In the genomic region with DNA sequence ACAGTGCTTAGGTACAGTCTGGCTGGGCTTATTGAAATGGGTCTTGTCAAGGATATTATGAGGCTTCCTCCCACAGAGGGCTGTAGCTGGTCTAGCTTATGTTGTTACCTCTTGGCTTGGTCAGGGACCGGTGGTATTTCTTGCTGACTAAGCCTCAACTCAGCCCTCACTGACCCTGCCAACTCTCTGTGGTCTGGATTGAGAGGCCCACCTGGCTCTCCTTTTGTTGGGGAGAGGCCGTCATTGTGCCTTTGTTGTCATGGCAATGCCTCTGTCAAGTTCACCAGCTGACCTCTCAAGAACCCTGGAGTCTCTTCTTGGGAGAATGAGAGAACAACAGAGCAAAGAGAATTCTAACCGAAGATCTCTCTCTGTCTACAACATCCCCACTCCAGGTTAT, we compare ENCODE assay signal across 14 cellular contexts.
DNase-seq lines count a peak whose midpoint lies in the region; ATAC-seq and TF ChIP-seq lines count a peak whose summit lies in the region.
"Had no signal": no experiment of that assay in that cellular context is flagged by ENCODE, and none has a peak within 500 bp of the region (broad histone marks: within the 10 kb centered on the region; RNA-seq: fewer than 3 reads in every experiment).

No MANE protein-coding gene starts in this region.

- DNase-seq in NCI-H2227 (lab: John Stamatoyannopoulos, UW; ENCODE audit: unreplicated experiment) (peak; percentile 35), NCI-H2227 treated with DMSO at 0.1 percent for 48 hours (lab: John Stamatoyannopoulos, UW) (no peak), PC-3 (peak; percentile 94), fibroblast of the conjunctiva (ENCODE audit: low read depth) (peak; percentile 10), transverse colon (peak; percentile 43), sigmoid colon (no peak), DMS114 treated with DMSO at 0.1 percent for 48 hours (lab: John Stamatoyannopoulos, UW; ENCODE audit: unreplicated experiment) (no peak)
- no peak for DNase-seq in activated CD8-positive, alpha-beta T cell treated with anti-CD3 and anti-CD28 coated beads, Interleukin-2, amount 10 ng/mL, durations not matched to agents 7 days and 5 days
- DNase-seq: activated CD4-positive, alpha-beta T cell treated with anti-CD3 and anti-CD28 coated beads for 1 hour; occipital lobe; stimulated activated CD4-positive, alpha-beta T cell treated with anti-CD3 and anti-CD28 coated beads, Interleukin-4, amount 100 ng/mL, for 24 hours had no signal

- intact Hi-C loops in PC-3 (cut with micrococcal nuclease): loop anchor here (5.0 kb wide), 1 partner anchor 81 kb away; no protein-coding TSS in a partner anchor
- intact Hi-C loops in transverse colon (cut with DNase I; ENCODE audit: low total_unique reads): no loop called here
- intact Hi-C loops in sigmoid colon (cut with DNase I): no loop called here

- H4K20me1 ChIP-seq in PC-3 (ENCODE audit: low read length): no peaks in the 10 kb centered on the region

- 0 out of 2 replicates have a peak overlapping the region, but pooled peaks have one; percentile 6 for H2AFZ ChIP-seq in PC-3 (ENCODE audit: low read length)

- no peak for TF ChIP-seq EP300 in transverse colon (IDR thresholded peaks at IDR 0.05; ENCODE audit: low read depth)
- TF ChIP-seq EP300 in sigmoid colon (IDR thresholded peaks at IDR 0.05): no peak

- H3K4me2 ChIP-seq in PC-3 (ENCODE audit: low read length): peak overlapping the region; percentile 82

- no peak for TF ChIP-seq POLR2A in transverse colon (IDR thresholded peaks at IDR 0.05)
- no peak for TF ChIP-seq POLR2A in sigmoid colon (IDR thresholded peaks at IDR 0.05)

- BruUV-seq in PC-3 (replicated peaks; lab: Mats Ljungman, UMichigan): no TSS peak

- no peaks in the 10 kb centered on the region for H3K9me3 Mint-ChIP-seq in activated CD8-positive, alpha-beta T cell treated with anti-CD3 and anti-CD28 coated beads, Interleukin-2, amount 10 ng/mL, durations not matched to agents 7 days and 5 days (ENCODE audit: insufficient read depth)
- H3K9me3 Mint-ChIP-seq: activated T-helper 17 cell treated with anti-CD3 and anti-CD28 coated beads, Interleukin-2, amount 50 U/mL, for 72 hours had no signal

- H3K27me3 ChIP-seq in PC-3 (ENCODE audit: low read length) (no peaks in the 10 kb centered on the region), transverse colon (no peaks in the 10 kb centered on the region), sigmoid colon (no peaks in the 10 kb centered on the region)
- H3K27me3 ChIP-seq: gastroesophageal sphincter had no signal

- peak overlapping the region; percentile 94 for H3K27ac ChIP-seq in PC-3 (ENCODE audit: low read length)
- H3K27ac ChIP-seq in transverse colon: no peak overlapping the region
- no peak overlapping the region for H3K27ac ChIP-seq in sigmoid colon
- H3K27ac ChIP-seq: gastroesophageal sphincter, SK-N-MC had no signal

- WGBS in transverse colon (ENCODE audit: low coverage in 1 of 2), 2 donors: 72% methylated on average over 3 of the region's 3 CpGs; no CpG with 5 or more reads in 1 of the 2 donors
- 70 to 85% methylated on average over 3 of the region's 3 CpGs for WGBS in sigmoid colon, 2 donors

- H3K4me1 ChIP-seq in PC-3 (ENCODE audit: insufficient read depth, low read length) (peaks cover 37% of the 10 kb centered on the region), transverse colon (peaks cover 0 to 6% (median 0%) of the 10 kb centered on the region in 4 donors), sigmoid colon (peaks cover 0 to 7% (median 0%) of the 10 kb centered on the region in 4 donors)

- H3K79me2 ChIP-seq in PC-3 (ENCODE audit: low read length): no peaks in the 10 kb centered on the region

- H3K27me3 Mint-ChIP-seq in activated CD8-positive, alpha-beta T cell treated with anti-CD3 and anti-CD28 coated beads, Interleukin-2, amount 10 ng/mL, durations not matched to agents 7 days and 5 days (ENCODE audit: low read depth): no peaks in the 10 kb centered on the region
- H3K27me3 Mint-ChIP-seq: activated T-helper 17 cell treated with anti-CD3 and anti-CD28 coated beads, Interleukin-2, amount 50 U/mL, for 72 hours had no signal

- H3K4me3 ChIP-seq in PC-3 (ENCODE audit: low read length): peak overlapping the region; percentile 50
- H3K4me3 ChIP-seq in transverse colon: no peak overlapping the region
- H3K4me3 ChIP-seq in sigmoid colon: no peak overlapping the region
- H3K4me3 ChIP-seq: gastroesophageal sphincter, SK-N-MC had no signal

- H3K9ac ChIP-seq in PC-3 (ENCODE audit: low read length): peak overlapping the region; percentile 72

- ATAC-seq in PC-3: peak; percentile 91
- no peak for ATAC-seq in activated CD8-positive, alpha-beta T cell treated with anti-CD3 and anti-CD28 coated beads, Interleukin-2, amount 10 ng/mL, durations not matched to agents 7 days and 5 days
- ATAC-seq: activated T-helper 17 cell treated with anti-CD3 and anti-CD28 coated beads, Interleukin-2, amount 50 U/mL, for 72 hours; gastroesophageal sphincter had no signal

- no peaks in the 10 kb centered on the region for H3K9me2 ChIP-seq in PC-3 (replicated peaks; ENCODE audit: low read length)

- no peaks in the 10 kb centered on the region for H3K9me3 ChIP-seq in PC-3 (ENCODE audit: low read length)
- no peaks in the 10 kb centered on the region for H3K9me3 ChIP-seq in transverse colon
- no peaks in the 10 kb centered on the region for H3K9me3 ChIP-seq in sigmoid colon
- H3K9me3 ChIP-seq: gastroesophageal sphincter had no signal

- no peaks in the 10 kb centered on the region for H3K4me1 Mint-ChIP-seq in activated CD8-positive, alpha-beta T cell treated with anti-CD3 and anti-CD28 coated beads, Interleukin-2, amount 10 ng/mL, durations not matched to agents 7 days and 5 days (ENCODE audit: low read depth)
- H3K4me1 Mint-ChIP-seq: activated T-helper 17 cell treated with anti-CD3 and anti-CD28 coated beads, Interleukin-2, amount 50 U/mL, for 72 hours had no signal

- POLR2A ChIA-PET in PC-3 (lab: Charles Lee; ENCODE audit: unreplicated experiment): no interaction called here
- POLR2A ChIA-PET in activated CD8-positive, alpha-beta T cell treated with anti-CD3 and anti-CD28 coated beads, Interleukin-2, amount 10 ng/mL, durations not matched to agents 7 days and 5 days (lab: Charles Lee): no interaction called here

- no peaks in the 10 kb centered on the region for H3F3A ChIP-seq in PC-3 (ENCODE audit: low read length, unreplicated experiment)

- H3K4me3 Mint-ChIP-seq in activated CD8-positive, alpha-beta T cell treated with anti-CD3 and anti-CD28 coated beads, Interleukin-2, amount 10 ng/mL, durations not matched to agents 7 days and 5 days: no peak overlapping the region
- H3K4me3 Mint-ChIP-seq: activated T-helper 17 cell treated with anti-CD3 and anti-CD28 coated beads, Interleukin-2, amount 50 U/mL, for 72 hours had no signal

- in situ Hi-C loops in transverse colon (cut with MboI; ENCODE audit: low pct_ligation_motif_present in 1 of 4, low pct_unique_long_range_greater_than_20kb in 1 of 4, low sequenced_read_pairs in 3 of 4): no loop called here

- CTCF ChIA-PET in PC-3 (lab: Charles Lee): interaction anchor here (0.6 kb wide), 1 partner anchor 300 kb away, joined by 3 read pairs; no protein-coding TSS in a partner anchor
- CTCF ChIA-PET in activated CD8-positive, alpha-beta T cell treated with anti-CD3 and anti-CD28 coated beads, Interleukin-2, amount 10 ng/mL, durations not matched to agents 7 days and 5 days (lab: Charles Lee): no interaction called here

- H3K36me3 Mint-ChIP-seq in activated CD8-positive, alpha-beta T cell treated with anti-CD3 and anti-CD28 coated beads, Interleukin-2, amount 10 ng/mL, durations not matched to agents 7 days and 5 days (ENCODE audit: low read depth): no peaks in the 10 kb centered on the region

- H3K36me3 ChIP-seq in PC-3 (ENCODE audit: low read depth, low read length) (no peaks in the 10 kb centered on the region), transverse colon (no peaks in the 10 kb centered on the region), sigmoid colon (no peaks in the 10 kb centered on the region)
- H3K36me3 ChIP-seq: gastroesophageal sphincter had no signal

- TF ChIP-seq CTCF in PC-3 (conservative IDR thresholded peaks at IDR 0.05; ENCODE audit: low read depth, low read length): no peak
- no peak for TF ChIP-seq CTCF in transverse colon (IDR thresholded peaks at IDR 0.05)
- no peak for TF ChIP-seq CTCF in sigmoid colon (IDR thresholded peaks at IDR 0.05)

- H3K27ac Mint-ChIP-seq in activated CD8-positive, alpha-beta T cell treated with anti-CD3 and anti-CD28 coated beads, Interleukin-2, amount 10 ng/mL, durations not matched to agents 7 days and 5 days: no peak overlapping the region
- H3K27ac Mint-ChIP-seq: activated T-helper 17 cell treated with anti-CD3 and anti-CD28 coated beads, Interleukin-2, amount 50 U/mL, for 72 hours had no signal

Comparison
In these comparisons a context has a peak if more than half of its experiments do, and no peak if none do; other contexts are left out.
1. DNase-seq: peak in NCI-H2227 (single experiment), PC-3 (single experiment), fibroblast of the conjunctiva (single experiment) and transverse colon (single experiment); none in NCI-H2227 treated with DMSO at 0.1 percent for 48 hours (single experiment), activated CD8-positive, alpha-beta T cell treated with anti-CD3 and anti-CD28 coated beads, Interleukin-2, amount 10 ng/mL, durations not matched to agents 7 days and 5 days (single experiment), sigmoid colon (single experiment) and DMS114 treated with DMSO at 0.1 percent for 48 hours (single experiment).